ENCODE assay signal across 13 cellular contexts in the genomic region with DNA sequence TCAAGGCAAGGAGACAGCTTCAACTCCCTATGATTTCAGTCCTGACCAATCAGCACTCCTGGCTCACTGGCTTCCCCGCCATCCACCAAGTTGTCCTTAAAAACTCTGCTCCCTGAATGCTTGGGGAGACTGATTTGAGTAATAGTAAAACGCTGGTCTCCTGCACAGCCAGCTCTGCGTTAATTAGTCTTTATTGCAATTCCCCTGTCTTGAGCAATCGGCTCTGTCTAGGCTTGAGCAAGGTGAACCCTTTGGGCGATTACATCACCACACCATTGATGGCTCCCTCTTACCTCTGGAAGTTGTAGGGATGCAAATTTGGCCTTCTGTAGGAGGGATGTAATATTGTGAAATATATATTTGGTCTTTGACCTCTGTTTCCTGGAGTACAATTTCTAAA. TPM values are rescaled to one million over a fixed set of nuclear protein-coding genes. Genes with fewer than 3 reads are reported as not detected.
DNase-seq lines count a peak whose midpoint lies in the region; ATAC-seq and TF ChIP-seq lines count a peak whose summit lies in the region.
"Had no signal": no experiment of that assay in that cellular context is flagged by ENCODE, and none has a peak within 500 bp of the region (broad histone marks: within the 10 kb centered on the region; RNA-seq: fewer than 3 reads in every experiment).

No MANE protein-coding gene starts in this region.

- intact Hi-C loops in activated T-helper 1 cell treated with anti-CD3 and anti-CD28 coated beads, Interleukin-12 subunit alpha, Interleukin-12 subunit beta, Interleukin-2, Interleukin-4 antibody, amounts not matched to agents 30 ng/mL and 10 ng/mL and 1 ng/mL, durations not matched to agents 14 hours and 24 hours and 36 hours (cut with micrococcal nuclease) = no loop called here

- H3K9me3 Mint-ChIP-seq in activated T-helper 1 cell treated with anti-CD3 and anti-CD28 coated beads, Interleukin-12 subunit alpha, Interleukin-12 subunit beta, Interleukin-2, Interleukin-4 antibody, amounts not matched to agents 30 ng/mL and 10 ng/mL and 1 ng/mL, durations not matched to agents 14 hours and 24 hours and 36 hours = no peaks in the 10 kb centered on the region
- no peaks in the 10 kb centered on the region for H3K9me3 Mint-ChIP-seq in natural killer cell treated with Interleukin-12 subunit alpha and Interleukin-12 subunit beta and Interleukin-15 and Interleukin-18, amount 100 ng/mL, for 72 hours
- no peaks in the 10 kb centered on the region for H3K9me3 Mint-ChIP-seq in type B pancreatic cell
- no peaks in the 10 kb centered on the region for H3K9me3 Mint-ChIP-seq in glutamatergic neuron (ENCODE audit: unreplicated experiment)

- no peak for ATAC-seq in natural killer cell treated with Interleukin-12 subunit alpha and Interleukin-12 subunit beta and Interleukin-15 and Interleukin-18, amount 100 ng/mL, for 72 hours
- ATAC-seq in GM21528 (IDR thresholded peaks at IDR 0.05; ENCODE audit: low FRiP score, unreplicated experiment) = no peak

- H3K4me3 Mint-ChIP-seq in activated T-helper 1 cell treated with anti-CD3 and anti-CD28 coated beads, Interleukin-12 subunit alpha, Interleukin-12 subunit beta, Interleukin-2, Interleukin-4 antibody, amounts not matched to agents 30 ng/mL and 10 ng/mL and 1 ng/mL, durations not matched to agents 14 hours and 24 hours and 36 hours = no peak overlapping the region
- peak overlapping the region; percentile 73 for H3K4me3 Mint-ChIP-seq in natural killer cell treated with Interleukin-12 subunit alpha and Interleukin-12 subunit beta and Interleukin-15 and Interleukin-18, amount 100 ng/mL, for 72 hours
- H3K4me3 Mint-ChIP-seq in type B pancreatic cell (no peak overlapping the region), glutamatergic neuron (ENCODE audit: unreplicated experiment) (no peak overlapping the region)

- H3K4me3 ChIP-seq in DOHH2 (ENCODE audit: low read length) (peak overlapping the region; percentile 99), MM.1S (ENCODE audit: low read length) (peak overlapping the region; percentile 20; the same call in 1 of the 2 replicates)
- H3K4me3 ChIP-seq: cardiac muscle cell had no signal

- H4K20me1 ChIP-seq in DOHH2 (ENCODE audit: control insufficient read depth, insufficient read depth, low read depth, low read length) = no peaks in the 10 kb centered on the region; the same call in 1 of the 2 replicates
- H4K20me1 ChIP-seq in MM.1S (ENCODE audit: insufficient read depth, low read length) = no peaks in the 10 kb centered on the region

- H3K9me3 ChIP-seq in DOHH2 (ENCODE audit: control insufficient read depth, insufficient read depth, low read length) = no peaks in the 10 kb centered on the region
- no peaks in the 10 kb centered on the region for H3K9me3 ChIP-seq in MM.1S (replicated peaks; ENCODE audit: insufficient read depth, low read length)

- no peaks in the 10 kb centered on the region for H3K27me3 ChIP-seq in DOHH2 (ENCODE audit: control insufficient read depth, low read length)
- no peaks in the 10 kb centered on the region for H3K27me3 ChIP-seq in MM.1S (replicated peaks; ENCODE audit: insufficient read depth, low read length)
- H3K27me3 ChIP-seq: cardiac muscle cell had no signal

- TF ChIP-seq CTCF in DOHH2 (IDR thresholded peaks at IDR 0.05; ENCODE audit: low read depth, low read length, poor library complexity, severe bottlenecking) (no peak), MM.1S (IDR thresholded peaks at IDR 0.05; ENCODE audit: low read length) (no peak), type B pancreatic cell (conservative IDR thresholded peaks at IDR 0.05) (no peak), glutamatergic neuron (IDR thresholded peaks at IDR 0.05; ENCODE audit: partially characterized antibody, unreplicated experiment) (no peak)

- no peaks in the 10 kb centered on the region for H3K27me3 Mint-ChIP-seq in activated T-helper 1 cell treated with anti-CD3 and anti-CD28 coated beads, Interleukin-12 subunit alpha, Interleukin-12 subunit beta, Interleukin-2, Interleukin-4 antibody, amounts not matched to agents 30 ng/mL and 10 ng/mL and 1 ng/mL, durations not matched to agents 14 hours and 24 hours and 36 hours (ENCODE audit: insufficient read depth)
- no peaks in the 10 kb centered on the region for H3K27me3 Mint-ChIP-seq in natural killer cell treated with Interleukin-12 subunit alpha and Interleukin-12 subunit beta and Interleukin-15 and Interleukin-18, amount 100 ng/mL, for 72 hours
- peaks cover 5% of the 10 kb centered on the region for H3K27me3 Mint-ChIP-seq in type B pancreatic cell
- peaks cover 16% of the 10 kb centered on the region for H3K27me3 Mint-ChIP-seq in glutamatergic neuron (ENCODE audit: unreplicated experiment)

- peak overlapping the region; percentile 86 for H3K27ac Mint-ChIP-seq in activated T-helper 1 cell treated with anti-CD3 and anti-CD28 coated beads, Interleukin-12 subunit alpha, Interleukin-12 subunit beta, Interleukin-2, Interleukin-4 antibody, amounts not matched to agents 30 ng/mL and 10 ng/mL and 1 ng/mL, durations not matched to agents 14 hours and 24 hours and 36 hours
- H3K27ac Mint-ChIP-seq in natural killer cell treated with Interleukin-12 subunit alpha and Interleukin-12 subunit beta and Interleukin-15 and Interleukin-18, amount 100 ng/mL, for 72 hours = peak overlapping the region; percentile 89 to 96
- H3K27ac Mint-ChIP-seq in type B pancreatic cell (no peak overlapping the region), glutamatergic neuron (ENCODE audit: unreplicated experiment) (no peak overlapping the region)

- H2AFZ ChIP-seq in MM.1S (ENCODE audit: low read length) = no peak overlapping the region

- peaks cover 66% of the 10 kb centered on the region for H3F3A ChIP-seq in DOHH2 (ENCODE audit: control insufficient read depth, insufficient read depth)
- peaks cover 83% of the 10 kb centered on the region for H3F3A ChIP-seq in MM.1S (ENCODE audit: insufficient read depth, low read length)

- H3K9ac ChIP-seq in MM.1S (ENCODE audit: low read length) = peak overlapping the region; percentile 45; the same call in 1 of the 2 replicates

- peaks cover 62% of the 10 kb centered on the region for H3K36me3 ChIP-seq in DOHH2 (ENCODE audit: control insufficient read depth, low read length)
- no peaks in the 10 kb centered on the region for H3K36me3 ChIP-seq in MM.1S (replicated peaks; ENCODE audit: insufficient read depth, low read length)
- H3K36me3 ChIP-seq: cardiac muscle cell had no signal

- H3K4me1 Mint-ChIP-seq in activated T-helper 1 cell treated with anti-CD3 and anti-CD28 coated beads, Interleukin-12 subunit alpha, Interleukin-12 subunit beta, Interleukin-2, Interleukin-4 antibody, amounts not matched to agents 30 ng/mL and 10 ng/mL and 1 ng/mL, durations not matched to agents 14 hours and 24 hours and 36 hours (ENCODE audit: low read depth) = peaks cover 73% of the 10 kb centered on the region
- H3K4me1 Mint-ChIP-seq in natural killer cell treated with Interleukin-12 subunit alpha and Interleukin-12 subunit beta and Interleukin-15 and Interleukin-18, amount 100 ng/mL, for 72 hours (ENCODE audit: low read depth in 2 of 2) = peaks cover 49 to 54% of the 10 kb centered on the region in 2 donors
- peaks cover 7% of the 10 kb centered on the region for H3K4me1 Mint-ChIP-seq in type B pancreatic cell (ENCODE audit: unreplicated experiment)
- H3K4me1 Mint-ChIP-seq in glutamatergic neuron (ENCODE audit: low read depth, unreplicated experiment) = peaks cover 3% of the 10 kb centered on the region

- H3K79me2 ChIP-seq in DOHH2 (ENCODE audit: control insufficient read depth, low read length) (peaks cover 50% of the 10 kb centered on the region), MM.1S (ENCODE audit: low read length) (peaks cover 41% of the 10 kb centered on the region)

- peaks cover 6% of the 10 kb centered on the region for H3K36me3 Mint-ChIP-seq in activated T-helper 1 cell treated with anti-CD3 and anti-CD28 coated beads, Interleukin-12 subunit alpha, Interleukin-12 subunit beta, Interleukin-2, Interleukin-4 antibody, amounts not matched to agents 30 ng/mL and 10 ng/mL and 1 ng/mL, durations not matched to agents 14 hours and 24 hours and 36 hours (ENCODE audit: low read depth)
- no peaks in the 10 kb centered on the region for H3K36me3 Mint-ChIP-seq in natural killer cell treated with Interleukin-12 subunit alpha and Interleukin-12 subunit beta and Interleukin-15 and Interleukin-18, amount 100 ng/mL, for 72 hours
- H3K36me3 Mint-ChIP-seq in type B pancreatic cell (no peaks in the 10 kb centered on the region), glutamatergic neuron (ENCODE audit: unreplicated experiment) (no peaks in the 10 kb centered on the region)

- peaks cover 83% of the 10 kb centered on the region for H3K4me1 ChIP-seq in DOHH2 (ENCODE audit: control insufficient read depth, low read length)
- H3K4me1 ChIP-seq in MM.1S (ENCODE audit: low read length) = peaks cover 49% of the 10 kb centered on the region

- H3K4me2 ChIP-seq in DOHH2 (ENCODE audit: low read length) (peak overlapping the region; percentile 99), MM.1S (ENCODE audit: low read depth, low read length) (peak overlapping the region; percentile 98)

- DNase-seq in MM.1S (no peak), type B pancreatic cell (ENCODE audit: extremely low spot score, unreplicated experiment) (no peak), glutamatergic neuron (no peak)
- DNase-seq in activated T-helper 1 cell treated with anti-CD3 and anti-CD28 coated beads, Interleukin-12 subunit alpha, Interleukin-12 subunit beta, Interleukin-2, Interleukin-4 antibody, amounts not matched to agents 30 ng/mL and 10 ng/mL and 1 ng/mL, durations not matched to agents 14 hours and 24 hours and 36 hours (ENCODE audit: low spot score) = no peak
- no peak for DNase-seq in natural killer cell treated with Interleukin-12 subunit alpha and Interleukin-12 subunit beta and Interleukin-15 and Interleukin-18, amount 100 ng/mL, for 72 hours (ENCODE audit: low spot score)
- DNase-seq: DMS153; retina; stimulated activated CD4-positive, alpha-beta T cell treated with anti-CD3 and anti-CD28 coated beads, Interleukin-4, amount 100 ng/mL, for 4 hours; substantia nigra had no signal

- H3K9me2 ChIP-seq in DOHH2 (replicated peaks; ENCODE audit: control insufficient read depth, low read length) (no peaks in the 10 kb centered on the region), MM.1S (replicated peaks; ENCODE audit: insufficient read depth, low read length) (no peaks in the 10 kb centered on the region)

- H3K27ac ChIP-seq in DOHH2 (ENCODE audit: low read depth, low read length) = peak overlapping the region; percentile 99
- H3K27ac ChIP-seq in MM.1S (ENCODE audit: low read length) = peak overlapping the region; percentile 98
- H3K27ac ChIP-seq: cardiac muscle cell, VCaP had no signal

RNA-seq across cellular contexts. Expression of gene SLC23A1, which starts 2.9 kb away (rescaled TPM):
- total RNA-seq in activated T-helper 1 cell treated with anti-CD3 and anti-CD28 coated beads, Interleukin-12 subunit alpha, Interleukin-12 subunit beta, Interleukin-2, Interleukin-4 antibody, amounts not matched to agents 30 ng/mL and 10 ng/mL and 1 ng/mL, durations not matched to agents 14 hours and 24 hours and 36 hours = 1.4 and 1.5 TPM in 2 replicates
- under 1 TPM; 0.36 to 0.78 TPM for total RNA-seq in natural killer cell treated with Interleukin-12 subunit alpha and Interleukin-12 subunit beta and Interleukin-15 and Interleukin-18, amount 100 ng/mL, for 72 hours
- total RNA-seq in type B pancreatic cell (ENCODE audit: low replicate concordance) (1.6 and 2.1 TPM in 2 replicates), glutamatergic neuron (ENCODE audit: unreplicated experiment) (not detected)
- total RNA-seq: cardiac muscle cell had no signal

RNA-seq across cellular contexts. Expression of gene MZB1, which starts 3.7 kb away (rescaled TPM):
- 38.1 and 38.8 TPM in 2 replicates for total RNA-seq in activated T-helper 1 cell treated with anti-CD3 and anti-CD28 coated beads, Interleukin-12 subunit alpha, Interleukin-12 subunit beta, Interleukin-2, Interleukin-4 antibody, amounts not matched to agents 30 ng/mL and 10 ng/mL and 1 ng/mL, durations not matched to agents 14 hours and 24 hours and 36 hours
- total RNA-seq in natural killer cell treated with Interleukin-12 subunit alpha and Interleukin-12 subunit beta and Interleukin-15 and Interleukin-18, amount 100 ng/mL, for 72 hours = 10 to 100 TPM; 10.3 to 27.6 TPM
- total RNA-seq in type B pancreatic cell (ENCODE audit: low replicate concordance) (0.22 TPM in 1 of 2 replicates, not detected in the other), glutamatergic neuron (ENCODE audit: unreplicated experiment) (not detected)

RNA-seq across cellular contexts. Expression of gene PROB1, which starts 8.9 kb away (rescaled TPM):
- total RNA-seq in activated T-helper 1 cell treated with anti-CD3 and anti-CD28 coated beads, Interleukin-12 subunit alpha, Interleukin-12 subunit beta, Interleukin-2, Interleukin-4 antibody, amounts not matched to agents 30 ng/mL and 10 ng/mL and 1 ng/mL, durations not matched to agents 14 hours and 24 hours and 36 hours = 9.1 and 9.3 TPM in 2 replicates
- 1 to 10 TPM; 3.4 to 6.6 TPM for total RNA-seq in natural killer cell treated with Interleukin-12 subunit alpha and Interleukin-12 subunit beta and Interleukin-15 and Interleukin-18, amount 100 ng/mL, for 72 hours
- total RNA-seq in type B pancreatic cell (ENCODE audit: low replicate concordance) (0.69 and 1.3 TPM in 2 replicates), glutamatergic neuron (ENCODE audit: unreplicated experiment) (1.3 TPM)

RNA-seq across cellular contexts. Expression of gene SPATA24, which starts 17.9 kb away (rescaled TPM):
- total RNA-seq in activated T-helper 1 cell treated with anti-CD3 and anti-CD28 coated beads, Interleukin-12 subunit alpha, Interleukin-12 subunit beta, Interleukin-2, Interleukin-4 antibody, amounts not matched to agents 30 ng/mL and 10 ng/mL and 1 ng/mL, durations not matched to agents 14 hours and 24 hours and 36 hours = 4.1 and 5.3 TPM in 2 replicates
- total RNA-seq in natural killer cell treated with Interleukin-12 subunit alpha and Interleukin-12 subunit beta and Interleukin-15 and Interleukin-18, amount 100 ng/mL, for 72 hours = 1 to 10 TPM; 6.4 to 7.2 TPM
- total RNA-seq in type B pancreatic cell (ENCODE audit: low replicate concordance) (4.9 and 7.1 TPM in 2 replicates), glutamatergic neuron (ENCODE audit: unreplicated experiment) (6.2 TPM)

RNA-seq across cellular contexts. Expression of gene PAIP2, which starts 44.4 kb away (rescaled TPM):
- 88.4 and 97.3 TPM in 2 replicates for total RNA-seq in activated T-helper 1 cell treated with anti-CD3 and anti-CD28 coated beads, Interleukin-12 subunit alpha, Interleukin-12 subunit beta, Interleukin-2, Interleukin-4 antibody, amounts not matched to agents 30 ng/mL and 10 ng/mL and 1 ng/mL, durations not matched to agents 14 hours and 24 hours and 36 hours
- 10 to 100 TPM; 38.1 to 77.5 TPM for total RNA-seq in natural killer cell treated with Interleukin-12 subunit alpha and Interleukin-12 subunit beta and Interleukin-15 and Interleukin-18, amount 100 ng/mL, for 72 hours
- total RNA-seq in type B pancreatic cell (ENCODE audit: low replicate concordance) (51.7 and 87.7 TPM in 2 replicates), glutamatergic neuron (ENCODE audit: unreplicated experiment) (128 TPM)

Comparison
In these comparisons a context has a peak if more than half of its experiments do, and no peak if none do; other contexts are left out.
1. H3K27ac Mint-ChIP-seq: peak in activated T-helper 1 cell treated with anti-CD3 and anti-CD28 coated beads, Interleukin-12 subunit alpha, Interleukin-12 subunit beta, Interleukin-2, Interleukin-4 antibody, amounts not matched to agents 30 ng/mL and 10 ng/mL and 1 ng/mL, durations not matched to agents 14 hours and 24 hours and 36 hours (single experiment) and natural killer cell treated with Interleukin-12 subunit alpha and Interleukin-12 subunit beta and Interleukin-15 and Interleukin-18, amount 100 ng/mL, for 72 hours (2 of 2); none in type B pancreatic cell (single experiment) and glutamatergic neuron (single experiment).